23 cellular contexts compared by ENCODE assay signal in genomic region chr7:29299986-29300609, GRCh38.
A peak's percentile ranks its signal among the peaks of the same experiment; 100 is the strongest.
DNase-seq lines count a peak whose midpoint lies in the region; ATAC-seq, FAIRE-seq and TF ChIP-seq lines count a peak whose summit lies in the region.
"Had no signal": no experiment of that assay in that cellular context is flagged by ENCODE, and none has a peak within 500 bp of the region (broad histone marks: within the 10 kb centered on the region; RNA-seq: fewer than 3 reads in every experiment).

No MANE protein-coding gene starts in this region.

- no peak for TF ChIP-seq POLR2A in prostate gland (IDR thresholded peaks at IDR 0.05)

- no peaks in the 10 kb centered on the region for H4K20me1 ChIP-seq in keratinocyte (ENCODE audit: control insufficient read depth, extremely low read depth, insufficient read depth, low read length)

- H3K9me3 ChIP-seq in RWPE2 (ENCODE audit: severe bottlenecking) = no peaks in the 10 kb centered on the region
- H3K9me3 ChIP-seq in keratinocyte (ENCODE audit: control insufficient read depth, low read depth, low read length) = no peaks in the 10 kb centered on the region
- H3K9me3 ChIP-seq in small intestine (ENCODE audit: control insufficient read depth, low read depth) = no peaks in the 10 kb centered on the region
- no peaks in the 10 kb centered on the region for H3K9me3 ChIP-seq in prostate gland
- H3K9me3 ChIP-seq: breast epithelium, esophagus squamous epithelium, Peyer's patch, right atrium auricular region, thoracic aorta had no signal

- H2AFZ ChIP-seq in keratinocyte (ENCODE audit: control insufficient read depth, low read length) = peak overlapping the region; percentile 16

- no peaks in the 10 kb centered on the region for H3K9me1 ChIP-seq in keratinocyte (ENCODE audit: control insufficient read depth, extremely low read depth, insufficient read depth, low read length)

- WGBS in small intestine, 3 donors = 64 to 71% (median 69%) methylated on average over 5 of the region's 5 CpGs
- WGBS in prostate gland = 64% methylated on average over 5 of the region's 5 CpGs

- H3K79me2 ChIP-seq in keratinocyte (ENCODE audit: control insufficient read depth, insufficient read depth, low read length) = no peaks in the 10 kb centered on the region

- no peak overlapping the region for H3K9ac ChIP-seq in keratinocyte (ENCODE audit: control insufficient read depth, extremely low read depth, insufficient read depth, low read length)

- dilution Hi-C loops in keratinocyte (cut with MboI; ENCODE audit: extremely low pct_ligation_motif_present, low sequenced_read_pairs) = no loop called here

- H3K4me2 ChIP-seq in keratinocyte (ENCODE audit: control insufficient read depth, extremely low read depth, insufficient read depth, low read depth, low read length) = peak overlapping the region; percentile 34

- H3K4me3 ChIP-seq in RWPE2 (ENCODE audit: severe bottlenecking) (no peak overlapping the region), keratinocyte (ENCODE audit: control insufficient read depth in 2 of 3, extremely low read depth in 1 of 3, insufficient read depth in 2 of 3, low read depth in 1 of 3, low read length in 3 of 3) (no peak overlapping the region), small intestine (ENCODE audit: low read depth in 1 of 2, low read length in 2 of 2) (no peak overlapping the region), prostate gland (no peak overlapping the region)
- H3K4me3 ChIP-seq: breast epithelium, esophagus squamous epithelium, Peyer's patch, right atrium auricular region, thoracic aorta had no signal

- peak; percentile 29 for DNase-seq in HT-29 (ENCODE audit: low spot score)
- DNase-seq in RWPE2 (ENCODE audit: low spot score) = no peak
- no peak for DNase-seq in keratinocyte (ENCODE audit: low read depth, low spot score)
- peak; percentile 32 for DNase-seq in small intestine
- DNase-seq in prostate gland (ENCODE audit: low spot score) = no peak
- no peak for DNase-seq in NCI-H2107 (lab: John Stamatoyannopoulos, UW)
- no peak for DNase-seq in activated CD8-positive, alpha-beta memory T cell treated with anti-CD3 and anti-CD28 coated beads, Interleukin-2, amount 50 U/mL, for 48 hours
- DNase-seq: activated CD4-positive, alpha-beta T cell treated with anti-CD3 and anti-CD28 coated beads for 4 hours; activated T-cell treated with anti-CD3 and anti-CD28 coated beads, Interleukin-2, amount 50 U/mL, for 4 hours; CD4-positive, CD25-positive, alpha-beta regulatory T cell; cortex of kidney; esophagus squamous epithelium; HFFc6; kidney glomerular epithelial cell; naive thymus-derived CD4-positive, alpha-beta T cell; NCI-H1436; NCI-H510A treated with DMSO at 0.1 percent for 48 hours; NK-92 treated with Interleukin-12 subunit alpha and Interleukin-12 subunit beta, amount 100 ng/mL, for 24 hours; Peyer's patch; stimulated activated naive CD8-positive, alpha-beta T cell treated with anti-CD3 and anti-CD28 coated beads, Interleukin-15, Interleukin-2, amounts not matched to agents 100 U/mL and 50 U/mL, for 24 hours had no signal

- H3K36me3 ChIP-seq in RWPE2 (ENCODE audit: low read depth) (no peaks in the 10 kb centered on the region), keratinocyte (ENCODE audit: control insufficient read depth in 2 of 2, extremely low read depth in 1 of 2, insufficient read depth in 2 of 2, low read length in 2 of 2) (no peaks in the 10 kb centered on the region), small intestine (ENCODE audit: control insufficient read depth in 2 of 2, insufficient read depth in 2 of 2, low read length in 2 of 2) (no peaks in the 10 kb centered on the region), prostate gland (no peaks in the 10 kb centered on the region)
- H3K36me3 ChIP-seq: breast epithelium, esophagus squamous epithelium, Peyer's patch, right atrium auricular region, thoracic aorta had no signal

- FAIRE-seq in keratinocyte (lab: Jason Lieb, UNC) (peak; percentile 55), small intestine (lab: Jason Lieb, UNC) (no peak)

- peak; percentile 85 for ATAC-seq in RWPE2 (ENCODE audit: low read depth)
- ATAC-seq: activated T-cell treated with anti-CD3 and anti-CD28 coated beads, Interleukin-2, amount 50 U/mL, for 4 hours; naive thymus-derived CD4-positive, alpha-beta T cell; stimulated activated naive CD8-positive, alpha-beta T cell treated with anti-CD3 and anti-CD28 coated beads, Interleukin-15, Interleukin-2, amounts not matched to agents 100 U/mL and 50 U/mL, for 24 hours had no signal

- H3K27me3 ChIP-seq in RWPE2 (ENCODE audit: insufficient read depth, poor library complexity, severe bottlenecking) (no peaks in the 10 kb centered on the region), keratinocyte (ENCODE audit: control insufficient read depth, extremely low read depth, insufficient read depth, low read length) (no peaks in the 10 kb centered on the region), small intestine (ENCODE audit: control insufficient read depth in 2 of 2, insufficient read depth in 2 of 2, low read length in 2 of 2) (no peaks in the 10 kb centered on the region), prostate gland (replicated peaks; ENCODE audit: insufficient read depth) (no peaks in the 10 kb centered on the region)
- H3K27me3 ChIP-seq: breast epithelium, esophagus squamous epithelium, Peyer's patch, right atrium auricular region had no signal

- H3K27ac ChIP-seq in RWPE2 (ENCODE audit: poor library complexity, severe bottlenecking) = peak overlapping the region; percentile 54
- no peak overlapping the region for H3K27ac ChIP-seq in keratinocyte (ENCODE audit: control insufficient read depth, insufficient read depth, low read length)
- H3K27ac ChIP-seq in small intestine (ENCODE audit: low read depth in 1 of 2, low read length in 1 of 2) = no peak overlapping the region
- no peak overlapping the region for H3K27ac ChIP-seq in prostate gland
- H3K27ac ChIP-seq: breast epithelium, esophagus squamous epithelium, Peyer's patch, right atrium auricular region, thoracic aorta had no signal

- intact Hi-C loops in prostate gland (cut with DNase I) = no loop called here

- H3K4me1 ChIP-seq in RWPE2 (ENCODE audit: insufficient read depth, poor library complexity, severe bottlenecking) = peaks cover 28% of the 10 kb centered on the region
- peaks cover 20% of the 10 kb centered on the region for H3K4me1 ChIP-seq in keratinocyte (ENCODE audit: control insufficient read depth, extremely low read depth, insufficient read depth, low read length)
- peaks cover 2 to 5% of the 10 kb centered on the region in 2 donors for H3K4me1 ChIP-seq in small intestine (ENCODE audit: control insufficient read depth in 2 of 2, insufficient read depth in 1 of 2, low read depth in 1 of 2, low read length in 1 of 2)
- no peaks in the 10 kb centered on the region for H3K4me1 ChIP-seq in prostate gland (replicated peaks)
- H3K4me1 ChIP-seq: breast epithelium, esophagus squamous epithelium, Peyer's patch, right atrium auricular region had no signal

- TF ChIP-seq CTCF in RWPE2 (IDR thresholded peaks at IDR 0.05; ENCODE audit: poor library complexity, severe bottlenecking) (no peak), keratinocyte (optimal IDR thresholded peaks at IDR 0.05 in 1 of 3, IDR thresholded peaks at IDR 0.05 in 1 of 3, conservative IDR thresholded peaks at IDR 0.05 in 1 of 3; ENCODE audit: extremely low read depth in 1 of 3, insufficient read depth in 2 of 3, low read length in 3 of 3) (no peak), prostate gland (IDR thresholded peaks at IDR 0.05) (no peak)

Comparison
In these comparisons a context has a peak if more than half of its experiments do, and no peak if none do; other contexts are left out.
1. DNase-seq: peak in HT-29 (single experiment) and small intestine (single experiment); none in RWPE2 (single experiment), keratinocyte (single experiment), prostate gland (single experiment), NCI-H2107 (single experiment) and activated CD8-positive, alpha-beta memory T cell treated with anti-CD3 and anti-CD28 coated beads, Interleukin-2, amount 50 U/mL, for 48 hours (single experiment).